31 cellular contexts compared by ENCODE assay signal in genomic region chr15:29465816-29466215, GRCh38.
"Had no signal": no experiment of that assay in that cellular context is flagged by ENCODE, and none has a peak within 500 bp of the region (broad histone marks: within the 10 kb centered on the region; RNA-seq: fewer than 3 reads in every experiment).

No MANE protein-coding gene starts in this region.

- H3K4me1 Mint-ChIP-seq: mesothelial cell of epicardium; neural crest cell; stimulated activated naive CD8-positive, alpha-beta T cell treated with anti-CD3 and anti-CD28 coated beads, Interleukin-15, amount 100 ng/mL, for 72 hours had no signal

- H3K27ac Mint-ChIP-seq: dendritic cell treated with granulocyte-macrophage colony-stimulating factor and Interleukin-4, amounts not matched to agents 40 ng/mL and 50 ng/mL, for 4 days; mesothelial cell of epicardium; natural killer cell treated with Interleukin-12 subunit alpha and Interleukin-12 subunit beta and Interleukin-15 and Interleukin-18, amount 100 ng/mL, for 72 hours had no signal

- FAIRE-seq: endothelial cell of umbilical vein, islet of Langerhans had no signal

- H3K27me3 ChIP-seq: foreskin keratinocyte, heart right ventricle, left lung, right atrium auricular region, transverse colon, upper lobe of right lung, vagina had no signal

- H3K9me3 Mint-ChIP-seq: dendritic cell treated with granulocyte-macrophage colony-stimulating factor and Interleukin-4, amounts not matched to agents 40 ng/mL and 50 ng/mL, for 4 days; mesothelial cell of epicardium; natural killer cell treated with Interleukin-12 subunit alpha and Interleukin-12 subunit beta and Interleukin-15 and Interleukin-18, amount 100 ng/mL, for 72 hours; stimulated activated naive CD8-positive, alpha-beta T cell treated with anti-CD3 and anti-CD28 coated beads, Interleukin-15, amount 100 ng/mL, for 72 hours had no signal

- H3K36me3 ChIP-seq: esophagus muscularis mucosa, heart right ventricle, left lung, prostate gland, right atrium auricular region, suprapubic skin, transverse colon, upper lobe of right lung, vagina had no signal

- H3K36me3 Mint-ChIP-seq: mesothelial cell of epicardium; natural killer cell treated with Interleukin-12 subunit alpha and Interleukin-12 subunit beta and Interleukin-15 and Interleukin-18, amount 100 ng/mL, for 72 hours had no signal

- ATAC-seq: foreskin keratinocyte; left lung; mucosa of descending colon; natural killer cell treated with Interleukin-12 subunit alpha and Interleukin-12 subunit beta and Interleukin-15 and Interleukin-18, amount 100 ng/mL, for 72 hours; sciatic nerve; stimulated activated naive CD8-positive, alpha-beta T cell treated with anti-CD3 and anti-CD28 coated beads, Interleukin-15, amount 100 ng/mL, for 72 hours; upper lobe of right lung had no signal

- H3K27me3 Mint-ChIP-seq: dendritic cell treated with granulocyte-macrophage colony-stimulating factor and Interleukin-4, amounts not matched to agents 40 ng/mL and 50 ng/mL, for 4 days; stimulated activated naive CD8-positive, alpha-beta T cell treated with anti-CD3 and anti-CD28 coated beads, Interleukin-15, amount 100 ng/mL, for 72 hours had no signal

- H3K4me2 ChIP-seq: smooth muscle cell had no signal

- H3K27ac ChIP-seq: esophagus muscularis mucosa, foreskin keratinocyte, heart right ventricle, left lung, prostate gland, suprapubic skin, transverse colon, upper lobe of right lung, vagina had no signal

- H3K9me3 ChIP-seq: esophagus muscularis mucosa, heart right ventricle, left lung, mucosa of descending colon, prostate gland, right atrium auricular region, suprapubic skin, transverse colon, upper lobe of right lung, vagina had no signal

- H3K4me1 ChIP-seq: esophagus muscularis mucosa, foreskin keratinocyte, left lung, prostate gland, right atrium auricular region, suprapubic skin, upper lobe of right lung, vagina had no signal

- H3K4me3 ChIP-seq: esophagus muscularis mucosa, heart right ventricle, left lung, mucosa of descending colon, prostate gland, right atrium auricular region, smooth muscle cell, suprapubic skin, transverse colon, upper lobe of right lung, vagina had no signal

- DNase-seq: effector CD8-positive, alpha-beta T cell; foreskin keratinocyte; glutamatergic neuron; hippocampal formation; left cardiac atrium; left lung; mesenchymal stem cell; mucosa of descending colon; naive B cell; stimulated activated CD4-positive, alpha-beta T cell treated with anti-CD3 and anti-CD28 coated beads, Interleukin-12 subunit alpha, Interleukin-12 subunit beta, amount 100 ng/mL, for 4 hours; stimulated activated CD4-positive, alpha-beta T cell treated with anti-CD3 and anti-CD28 coated beads, Interleukin-1b, Interleukin-23, amount 100 ng/mL, for 48 hours; stimulated activated CD4-positive, alpha-beta T cell treated with anti-CD3 and anti-CD28 coated beads, Interleukin-4, amount 100 ng/mL, for 1 hour; stimulated activated CD8-positive, alpha-beta memory T cell treated with anti-CD3 and anti-CD28 coated beads, Interleukin-4, amount 100 ng/mL, for 48 hours; stimulated activated naive CD4-positive, alpha-beta T cell; stimulated activated naive CD8-positive, alpha-beta T cell treated with anti-CD3 and anti-CD28 coated beads, Interleukin-15, amount 100 ng/mL, for 72 hours; transverse colon; upper lobe of right lung had no signal

- H3K4me3 Mint-ChIP-seq: dendritic cell treated with granulocyte-macrophage colony-stimulating factor and Interleukin-4, amounts not matched to agents 40 ng/mL and 50 ng/mL, for 4 days; mesothelial cell of epicardium; naive B cell; natural killer cell treated with Interleukin-12 subunit alpha and Interleukin-12 subunit beta and Interleukin-15 and Interleukin-18, amount 100 ng/mL, for 72 hours; neural crest cell; stimulated activated naive CD8-positive, alpha-beta T cell treated with anti-CD3 and anti-CD28 coated beads, Interleukin-15, amount 100 ng/mL, for 72 hours had no signal
